In the genomic region with DNA sequence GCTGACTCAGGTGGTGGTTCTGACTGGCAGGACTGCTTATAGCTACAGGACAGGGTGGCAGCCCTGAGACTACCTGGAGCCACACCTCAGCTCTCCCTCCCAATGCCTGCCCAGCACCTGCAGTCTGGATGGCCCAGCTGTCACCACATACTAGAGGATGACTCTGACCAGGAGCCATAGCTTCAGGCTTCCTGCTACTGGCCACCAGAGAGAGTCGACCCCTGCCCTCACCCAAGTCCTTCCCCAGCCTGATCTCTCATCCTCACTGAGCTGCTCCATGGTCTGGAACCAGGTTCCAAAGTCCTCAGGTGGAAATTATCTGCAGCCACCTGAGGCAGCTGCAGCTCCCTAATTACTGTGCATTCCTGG, we compare ENCODE assay signal across 11 cellular contexts.
"Had no signal": no experiment of that assay in that cellular context is flagged by ENCODE, and none has a peak within 500 bp of the region (broad histone marks: within the 10 kb centered on the region; RNA-seq: fewer than 3 reads in every experiment).

No MANE protein-coding gene starts in this region.

- H3K36me3 ChIP-seq: esophagus squamous epithelium had no signal

- H3K36me3 Mint-ChIP-seq: activated naive CD8-positive, alpha-beta T cell; naive thymus-derived CD8-positive, alpha-beta T cell; stimulated activated effector memory CD8-positive, alpha-beta T cell treated with anti-CD3 and anti-CD28 coated beads, Interleukin-12 subunit alpha, Interleukin-12 subunit beta, amount 100 ng/mL, for 72 hours had no signal

- H3K9me3 Mint-ChIP-seq: activated CD4-positive, alpha-beta T cell treated with anti-CD3 and anti-CD28 coated beads, Interleukin-2, amount 10 ng/mL, durations not matched to agents 7 days and 5 days; activated T-cell treated with anti-CD3 and anti-CD28 coated beads, Interleukin-2, amount 50 U/mL, for 72 hours; naive thymus-derived CD8-positive, alpha-beta T cell; stimulated activated effector memory CD8-positive, alpha-beta T cell treated with anti-CD3 and anti-CD28 coated beads, Interleukin-12 subunit alpha, Interleukin-12 subunit beta, amount 100 ng/mL, for 72 hours had no signal

- H3K9me3 ChIP-seq: body of pancreas, esophagus squamous epithelium had no signal

- H3K27ac ChIP-seq: body of pancreas, coronary artery, esophagus squamous epithelium had no signal

- H3K4me3 ChIP-seq: body of pancreas, esophagus squamous epithelium, lung had no signal

- DNase-seq: activated CD4-positive, alpha-beta T cell treated with anti-CD3 and anti-CD28 coated beads, Interleukin-2, amount 10 ng/mL, durations not matched to agents 7 days and 5 days; amniotic stem cell; esophagus squamous epithelium; retina had no signal

- H3K27ac Mint-ChIP-seq: activated CD4-positive, alpha-beta T cell treated with anti-CD3 and anti-CD28 coated beads, Interleukin-2, amount 10 ng/mL, durations not matched to agents 7 days and 5 days; activated naive CD8-positive, alpha-beta T cell; activated T-cell treated with anti-CD3 and anti-CD28 coated beads, Interleukin-2, amount 50 U/mL, for 72 hours; stimulated activated effector memory CD8-positive, alpha-beta T cell treated with anti-CD3 and anti-CD28 coated beads, Interleukin-12 subunit alpha, Interleukin-12 subunit beta, amount 100 ng/mL, for 72 hours had no signal

- H3K27me3 ChIP-seq: body of pancreas had no signal

- H3K4me3 Mint-ChIP-seq: activated CD4-positive, alpha-beta T cell treated with anti-CD3 and anti-CD28 coated beads, Interleukin-2, amount 10 ng/mL, durations not matched to agents 7 days and 5 days; activated naive CD8-positive, alpha-beta T cell had no signal
